Comparison of ENCODE assay signal across 29 cellular contexts in genomic region chr13:77033717-77034302, GRCh38. TPM values are rescaled to one million over a fixed set of nuclear protein-coding genes. Genes with fewer than 3 reads are reported as not detected.
DNase-seq lines count a peak whose midpoint lies in the region; ATAC-seq and TF ChIP-seq lines count a peak whose summit lies in the region.
"Had no signal": no experiment of that assay in that cellular context is flagged by ENCODE, and none has a peak within 500 bp of the region (broad histone marks: within the 10 kb centered on the region; RNA-seq: fewer than 3 reads in every experiment).

No MANE protein-coding gene starts in this region.

- CTCF ChIA-PET in RWPE1 (lab: Yijun Ruan, JAX): no interaction called here

- no peaks in the 10 kb centered on the region for H3K36me3 ChIP-seq in thyroid gland
- H3K36me3 ChIP-seq: BLaER1, HAP-1, right atrium auricular region, spleen had no signal

- ATAC-seq in activated naive CD8-positive, alpha-beta T cell treated with anti-CD3 and anti-CD28 coated beads, Interleukin-2, amount 50 U/mL, for 24 hours: peak; percentile 79
- ATAC-seq in HG03108 (IDR thresholded peaks at IDR 0.05; ENCODE audit: unreplicated experiment) (no peak), HG02623 (IDR thresholded peaks at IDR 0.05; ENCODE audit: unreplicated experiment) (no peak), GM18505 (IDR thresholded peaks at IDR 0.05; ENCODE audit: unreplicated experiment) (no peak)
- ATAC-seq: T-helper 17 cell had no signal

- no peaks in the 10 kb centered on the region for H3K9me3 Mint-ChIP-seq in activated naive CD8-positive, alpha-beta T cell treated with anti-CD3 and anti-CD28 coated beads, Interleukin-2, amount 50 U/mL, for 24 hours
- H3K9me3 Mint-ChIP-seq in activated naive CD8-positive, alpha-beta T cell treated with anti-CD3 and anti-CD28 coated beads for 36 hours: peaks cover 2% of the 10 kb centered on the region
- H3K9me3 Mint-ChIP-seq: activated naive CD8-positive, alpha-beta T cell treated with anti-CD3 and anti-CD28 coated beads, Interleukin-2, amount 10 ng/mL, durations not matched to agents 7 days and 5 days had no signal

- H3K27ac ChIP-seq in RWPE1 (no peak overlapping the region), thyroid gland (peak overlapping the region; percentile 51 to 74 (median 62))
- H3K27ac ChIP-seq: BLaER1, parathyroid adenoma, right atrium auricular region, spleen had no signal

- intact Hi-C loops in thyroid gland (cut with DNase I): no loop called here

- H3K9me3 ChIP-seq in thyroid gland: no peaks in the 10 kb centered on the region
- H3K9me3 ChIP-seq: Caco-2, HAP-1, right atrium auricular region, spleen had no signal

- peaks cover 21 to 29% of the 10 kb centered on the region in 2 donors for H3K4me1 ChIP-seq in thyroid gland
- H3K4me1 ChIP-seq: BLaER1, Caco-2, HAP-1, parathyroid adenoma, spleen had no signal

- TF ChIP-seq CTCF in RWPE1 (conservative IDR thresholded peaks at IDR 0.05; ENCODE audit: low read depth) (no peak), fibroblast of the aortic adventitia (IDR thresholded peaks at IDR 0.05; ENCODE audit: insufficient read depth, low read length) (no peak), thyroid gland (IDR thresholded peaks at IDR 0.05) (no peak)

- H3K36me3 Mint-ChIP-seq in activated naive CD8-positive, alpha-beta T cell treated with anti-CD3 and anti-CD28 coated beads, Interleukin-2, amount 50 U/mL, for 24 hours (ENCODE audit: low read depth): no peaks in the 10 kb centered on the region
- peaks cover 2% of the 10 kb centered on the region for H3K36me3 Mint-ChIP-seq in activated naive CD8-positive, alpha-beta T cell treated with anti-CD3 and anti-CD28 coated beads for 36 hours

- peaks cover 5% of the 10 kb centered on the region for H3K27me3 Mint-ChIP-seq in activated naive CD8-positive, alpha-beta T cell treated with anti-CD3 and anti-CD28 coated beads, Interleukin-2, amount 50 U/mL, for 24 hours
- H3K27me3 Mint-ChIP-seq in activated naive CD8-positive, alpha-beta T cell treated with anti-CD3 and anti-CD28 coated beads for 36 hours: no peaks in the 10 kb centered on the region
- H3K27me3 Mint-ChIP-seq: activated CD4-positive, alpha-beta T cell treated with anti-CD3 and anti-CD28 coated beads, Interleukin-2, amount 10 ng/mL, durations not matched to agents 7 days and 5 days; dendritic cell treated with granulocyte-macrophage colony-stimulating factor and Interleukin-4, amounts not matched to agents 40 ng/mL and 50 ng/mL, for 4 days; T-helper 17 cell had no signal

- TF ChIP-seq POLR2A in thyroid gland (IDR thresholded peaks at IDR 0.05) (no peak), GM18505 (IDR thresholded peaks at IDR 0.05; ENCODE audit: borderline replicate concordance, extremely low read depth, insufficient read depth, insufficient read length) (no peak)

- H3K27me3 ChIP-seq in thyroid gland: no peaks in the 10 kb centered on the region
- H3K27me3 ChIP-seq: BLaER1, right atrium auricular region, spleen had no signal

- H3K4me1 Mint-ChIP-seq in activated naive CD8-positive, alpha-beta T cell treated with anti-CD3 and anti-CD28 coated beads, Interleukin-2, amount 50 U/mL, for 24 hours: peaks cover 11% of the 10 kb centered on the region
- peaks cover 10% of the 10 kb centered on the region for H3K4me1 Mint-ChIP-seq in activated naive CD8-positive, alpha-beta T cell treated with anti-CD3 and anti-CD28 coated beads for 36 hours
- H3K4me1 Mint-ChIP-seq: activated naive CD8-positive, alpha-beta T cell treated with anti-CD3 and anti-CD28 coated beads, Interleukin-2, amount 10 ng/mL, durations not matched to agents 7 days and 5 days; nephron progenitor cell; T-helper 17 cell had no signal

- no peak for DNase-seq in activated naive CD8-positive, alpha-beta T cell treated with anti-CD3 and anti-CD28 coated beads, Interleukin-2, amount 50 U/mL, for 24 hours
- no peak for DNase-seq in activated naive CD8-positive, alpha-beta T cell treated with anti-CD3 and anti-CD28 coated beads for 36 hours
- DNase-seq in RWPE1 (ENCODE audit: low spot score): peak; percentile 15
- peak; percentile 16 for DNase-seq in fibroblast of the aortic adventitia (ENCODE audit: low read depth)
- no peak for DNase-seq in thyroid gland
- DNase-seq: activated CD4-positive, alpha-beta T cell treated with anti-CD3 and anti-CD28 coated beads, Interleukin-2, amount 10 ng/mL, durations not matched to agents 7 days and 5 days; activated naive CD8-positive, alpha-beta T cell treated with anti-CD3 and anti-CD28 coated beads, Interleukin-2, amount 10 ng/mL, durations not matched to agents 7 days and 5 days; Caco-2; central memory CD4-positive, alpha-beta T cell; DMS79; KBM-7; MM.1S; NCI-H1417; NCI-H2081; NCI-H226; NCI-H774; nephron progenitor cell; RPMI8226; spleen; stimulated activated CD4-positive, alpha-beta T cell treated with anti-CD3 and anti-CD28 coated beads, Interleukin-2, amount 100 ng/mL, for 48 hours; T-helper 17 cell had no signal

- WGBS in thyroid gland, 2 donors: 94 to 96% methylated on average over 4 of the region's 4 CpGs

- POLR2A ChIA-PET in RWPE1 (lab: Yijun Ruan, JAX; ENCODE audit: low non-redundant PET): no interaction called here

- no peak overlapping the region for H3K27ac Mint-ChIP-seq in activated naive CD8-positive, alpha-beta T cell treated with anti-CD3 and anti-CD28 coated beads, Interleukin-2, amount 50 U/mL, for 24 hours
- H3K27ac Mint-ChIP-seq in activated naive CD8-positive, alpha-beta T cell treated with anti-CD3 and anti-CD28 coated beads for 36 hours: no peak overlapping the region
- H3K27ac Mint-ChIP-seq: activated CD4-positive, alpha-beta T cell treated with anti-CD3 and anti-CD28 coated beads, Interleukin-2, amount 10 ng/mL, durations not matched to agents 7 days and 5 days; activated naive CD8-positive, alpha-beta T cell treated with anti-CD3 and anti-CD28 coated beads, Interleukin-2, amount 10 ng/mL, durations not matched to agents 7 days and 5 days; dendritic cell treated with granulocyte-macrophage colony-stimulating factor and Interleukin-4, amounts not matched to agents 40 ng/mL and 50 ng/mL, for 4 days; nephron progenitor cell; T-helper 17 cell had no signal

- H3K4me3 ChIP-seq in fibroblast of the aortic adventitia (ENCODE audit: low read depth, low read length) (no peak overlapping the region), thyroid gland (replicated peaks in 1 of 3) (no peak overlapping the region)
- H3K4me3 ChIP-seq: BLaER1, HAP-1, right atrium auricular region, spleen had no signal

- no peak overlapping the region for H3K4me3 Mint-ChIP-seq in activated naive CD8-positive, alpha-beta T cell treated with anti-CD3 and anti-CD28 coated beads, Interleukin-2, amount 50 U/mL, for 24 hours
- no peak overlapping the region for H3K4me3 Mint-ChIP-seq in activated naive CD8-positive, alpha-beta T cell treated with anti-CD3 and anti-CD28 coated beads for 36 hours
- H3K4me3 Mint-ChIP-seq: activated CD4-positive, alpha-beta T cell treated with anti-CD3 and anti-CD28 coated beads, Interleukin-2, amount 10 ng/mL, durations not matched to agents 7 days and 5 days; activated naive CD8-positive, alpha-beta T cell treated with anti-CD3 and anti-CD28 coated beads, Interleukin-2, amount 10 ng/mL, durations not matched to agents 7 days and 5 days; dendritic cell treated with granulocyte-macrophage colony-stimulating factor and Interleukin-4, amounts not matched to agents 40 ng/mL and 50 ng/mL, for 4 days; nephron progenitor cell; T-helper 17 cell had no signal

RNA-seq across cellular contexts. Expression of gene FBXL3, which starts 6.9 kb away (rescaled TPM):
- 10 to 100 TPM; 33.6 to 35.4 TPM for total RNA-seq in activated naive CD8-positive, alpha-beta T cell treated with anti-CD3 and anti-CD28 coated beads for 36 hours
- 78.8 and 144 TPM in 2 replicates for total RNA-seq in fibroblast of the aortic adventitia (ENCODE audit: low replicate concordance)
- 100 to 1,000 TPM; 144 to 164 (median 155) TPM for total RNA-seq in thyroid gland

RNA-seq across cellular contexts. Expression of gene CLN5, which starts 41.9 kb away (rescaled TPM):
- total RNA-seq in activated naive CD8-positive, alpha-beta T cell treated with anti-CD3 and anti-CD28 coated beads for 36 hours: 10 to 100 TPM; 10.5 to 12.7 TPM
- 40.0 and 46.7 TPM in 2 replicates for total RNA-seq in fibroblast of the aortic adventitia (ENCODE audit: low replicate concordance)
- total RNA-seq in thyroid gland: 100 to 1,000 TPM in 3 of 4 donors, 10 to 100 TPM in 1; 89.2 to 204 (median 173) TPM

Comparison
In these comparisons a context has a peak if more than half of its experiments do, and no peak if none do; other contexts are left out.
1. DNase-seq: peak in RWPE1 (single experiment) and fibroblast of the aortic adventitia (single experiment); none in activated naive CD8-positive, alpha-beta T cell treated with anti-CD3 and anti-CD28 coated beads, Interleukin-2, amount 50 U/mL, for 24 hours (single experiment), activated naive CD8-positive, alpha-beta T cell treated with anti-CD3 and anti-CD28 coated beads for 36 hours (single experiment) and thyroid gland (0 of 2).